Comparison of ENCODE assay signal across 14 cellular contexts in the genomic region with DNA sequence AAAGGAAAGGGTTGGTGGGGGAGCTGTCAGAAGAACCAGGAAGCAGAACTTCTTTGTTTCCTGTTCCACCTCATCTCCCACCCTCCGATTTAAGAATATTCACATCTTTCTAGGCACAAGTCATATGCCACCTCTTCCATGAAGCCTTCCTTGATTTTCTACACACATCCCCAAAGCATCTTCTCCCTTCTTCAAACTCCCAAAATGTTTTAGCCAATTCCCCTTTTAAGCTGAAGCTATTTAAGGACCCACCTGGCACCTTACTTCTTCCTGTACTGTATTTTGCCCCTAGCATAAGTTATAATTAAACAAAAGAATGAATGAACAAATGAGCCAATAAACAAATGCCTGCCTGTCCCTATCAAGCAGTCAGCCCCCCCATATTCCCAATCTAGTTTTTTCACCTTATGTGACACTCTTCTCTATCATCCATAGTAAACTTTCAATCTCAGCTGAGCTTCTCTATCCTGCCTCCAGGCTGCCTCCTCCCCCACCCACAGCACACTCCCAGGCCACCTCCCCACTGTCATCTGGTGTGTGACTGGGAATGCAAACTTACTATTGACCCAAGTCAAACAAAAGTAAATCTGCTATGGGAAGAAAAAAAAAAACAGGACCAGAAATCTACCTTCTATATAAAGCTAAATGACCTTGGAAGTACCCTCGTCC. TPM values are rescaled to one million over a fixed set of nuclear protein-coding genes. Genes with fewer than 3 reads are reported as not detected.
DNase-seq lines count a peak whose midpoint lies in the region; ATAC-seq, FAIRE-seq and TF ChIP-seq lines count a peak whose summit lies in the region.
"Had no signal": no experiment of that assay in that cellular context is flagged by ENCODE, and none has a peak within 500 bp of the region (broad histone marks: within the 10 kb centered on the region; RNA-seq: fewer than 3 reads in every experiment).

No MANE protein-coding gene starts in this region.

- peaks cover 7% of the 10 kb centered on the region for H3F3A ChIP-seq in GM23338 (replicated peaks; ENCODE audit: low read depth)

- peaks cover 23% of the 10 kb centered on the region for H4K20me1 ChIP-seq in GM23338 (replicated peaks; ENCODE audit: insufficient read depth)
- H4K20me1 ChIP-seq in K562 (replicated peaks; ENCODE audit: control insufficient read depth, insufficient read depth, low read length): peaks cover 12% of the 10 kb centered on the region

- H3K4me1 Mint-ChIP-seq in GM23338: peaks cover 42% of the 10 kb centered on the region
- peaks cover 33% of the 10 kb centered on the region for H3K4me1 Mint-ChIP-seq in stimulated activated memory B cell treated with anti-CD40 and anti-IgM and Interleukin-4, amounts not matched to agents 10 μg/mL and 1 μg/mL and 100 μg/mL, for 72 hours

- WGBS in K562 (ENCODE audit: insufficient coverage, low coverage, missing lambda C conversion rate): 86% methylated on average over 2 of the region's 2 CpGs

- no peak overlapping the region for H3K4me2 ChIP-seq in GM23338
- no peak overlapping the region for H3K4me2 ChIP-seq in K562 (ENCODE audit: insufficient read depth, low read length)
- H3K4me2 ChIP-seq: KMS-11 had no signal

- H3K27me3 ChIP-seq in GM23338 (ENCODE audit: insufficient read depth) (no peaks in the 10 kb centered on the region), K562 (ENCODE audit: control insufficient read depth in 2 of 2, insufficient read depth in 2 of 2, low read length in 2 of 2) (no peaks in the 10 kb centered on the region), skeletal muscle tissue (ENCODE audit: control insufficient read depth in 3 of 3, insufficient read depth in 3 of 3, low read length in 3 of 3) (no peaks in the 10 kb centered on the region)

- no TSS peak for BruUV-seq in K562 (replicated peaks; lab: Mats Ljungman, UMichigan)

- TF ChIP-seq RAD21 in K562 (CRISPR knock-in tag; conservative IDR thresholded peaks at IDR 0.05 in 1 of 2, IDR thresholded peaks at IDR 0.05 in 1 of 2): no peak

- peaks cover 27% of the 10 kb centered on the region for H3K36me3 ChIP-seq in GM23338 (ENCODE audit: insufficient read depth)
- H3K36me3 ChIP-seq in K562 (ENCODE audit: control insufficient read depth, insufficient read depth, low read length): peaks cover 56% of the 10 kb centered on the region
- peaks cover 21 to 23% (median 23%) of the 10 kb centered on the region in 3 donors for H3K36me3 ChIP-seq in skeletal muscle tissue (ENCODE audit: control insufficient read depth in 3 of 3, insufficient read depth in 3 of 3, low read length in 3 of 3)

- no peak for FAIRE-seq in K562 (lab: Jason Lieb, UNC)

- TF ChIP-seq EP300 in K562 (IDR thresholded peaks at IDR 0.05; ENCODE audit: low read length): no peak

- no peak overlapping the region for H3K27ac Mint-ChIP-seq in GM23338
- no peak overlapping the region for H3K27ac Mint-ChIP-seq in stimulated activated memory B cell treated with anti-CD40 and anti-IgM and Interleukin-4, amounts not matched to agents 10 μg/mL and 1 μg/mL and 100 μg/mL, for 72 hours

- H3K4me3 Mint-ChIP-seq in GM23338: no peak overlapping the region
- H3K4me3 Mint-ChIP-seq in stimulated activated memory B cell treated with anti-CD40 and anti-IgM and Interleukin-4, amounts not matched to agents 10 μg/mL and 1 μg/mL and 100 μg/mL, for 72 hours: no peak overlapping the region

- peaks cover 7% of the 10 kb centered on the region for H3K9me1 ChIP-seq in K562 (ENCODE audit: control insufficient read depth, insufficient read depth, low read length)

- H3K4me3 ChIP-seq in GM23338 (no peak overlapping the region), K562 (no peak overlapping the region), skeletal muscle tissue (ENCODE audit: low read length in 3 of 3) (peak overlapping the region in 2 of 3 donors; percentile 29 to 67)

- peaks cover 41% of the 10 kb centered on the region for H3K36me3 Mint-ChIP-seq in GM23338 (ENCODE audit: low read depth)
- H3K36me3 Mint-ChIP-seq in stimulated activated memory B cell treated with anti-CD40 and anti-IgM and Interleukin-4, amounts not matched to agents 10 μg/mL and 1 μg/mL and 100 μg/mL, for 72 hours: peaks cover 14% of the 10 kb centered on the region

- peaks cover 13% of the 10 kb centered on the region for H3K27me3 Mint-ChIP-seq in GM23338 (ENCODE audit: insufficient read depth, low read depth, poor library complexity)
- H3K27me3 Mint-ChIP-seq in stimulated activated memory B cell treated with anti-CD40 and anti-IgM and Interleukin-4, amounts not matched to agents 10 μg/mL and 1 μg/mL and 100 μg/mL, for 72 hours: no peaks in the 10 kb centered on the region

- intact Hi-C loops in K562 (cut with micrococcal nuclease): no loop called here

- peaks cover 32% of the 10 kb centered on the region for H3K4me1 ChIP-seq in GM23338 (ENCODE audit: insufficient read depth)
- peaks cover 45 to 58% of the 10 kb centered on the region in 2 experiments for H3K4me1 ChIP-seq in K562 (replicated peaks in 1 of 2; ENCODE audit: control insufficient read depth in 2 of 2, insufficient read depth in 2 of 2, low read length in 2 of 2)
- H3K4me1 ChIP-seq in skeletal muscle tissue (ENCODE audit: control insufficient read depth in 3 of 3, insufficient read depth in 3 of 3, low read length in 3 of 3): peaks cover 65 to 78% (median 65%) of the 10 kb centered on the region in 3 donors

- H3K9ac ChIP-seq in K562 (ENCODE audit: insufficient read depth in 1 of 2, low read depth in 2 of 2, low read length in 2 of 2) (0 out of 4 replicates have a peak overlapping the region, but pooled peaks of 1 of the 2 experiments have one; percentile 43), skeletal muscle tissue (ENCODE audit: low read depth in 1 of 3, low read length in 3 of 3) (peak overlapping the region in 2 of 3 donors; percentile 82 to 84)
- H3K9ac ChIP-seq: KMS-11 had no signal

- H3K79me2 ChIP-seq in GM23338 (replicated peaks; ENCODE audit: insufficient read depth) (peaks cover 63% of the 10 kb centered on the region), K562 (ENCODE audit: control insufficient read depth, insufficient read depth, low read length) (peaks cover 39% of the 10 kb centered on the region)

- H2AFZ ChIP-seq in GM23338 (no peak overlapping the region), K562 (ENCODE audit: low read depth, low read length) (no peak overlapping the region)

- DNase-seq in GM23338 (ENCODE audit: low spot score) (no peak), K562 (ENCODE audit: extremely low read depth in 1 of 4, low spot score in 3 of 4) (no peak), left kidney (ENCODE audit: low read depth, low spot score) (peak; percentile 23), SIG-M5 (lab: John Stamatoyannopoulos, UW) (no peak)
- no peak for DNase-seq in stimulated activated naive CD4-positive, alpha-beta T cell (lab: John Stamatoyannopoulos, UW)
- DNase-seq: activated CD8-positive, alpha-beta memory T cell treated with anti-CD3 and anti-CD28 coated beads, Interleukin-2, amount 50 U/mL, for 4 hours; DMS 273 treated with DMSO at 0.1 percent for 48 hours; NCI-H774 had no signal

- H3K9me3 ChIP-seq in K562 (replicated peaks; ENCODE audit: control insufficient read depth, insufficient read depth, low read depth, low read length) (no peaks in the 10 kb centered on the region), skeletal muscle tissue (ENCODE audit: control insufficient read depth in 3 of 3, low read length in 3 of 3) (no peaks in the 10 kb centered on the region)

- no peaks in the 10 kb centered on the region for H3K9me2 ChIP-seq in GM23338 (ENCODE audit: insufficient read depth)

- CTCF ChIA-PET in K562 (lab: Yijun Ruan, JAX; ENCODE audit: low intra/inter-chr PET ratio): interaction anchor here (0.6 kb wide), 1 partner anchor 19 kb away, joined by 3 read pairs; no protein-coding TSS in a partner anchor

- H3K27ac ChIP-seq in GM23338 (ENCODE audit: low read depth) (0 out of 2 replicates have a peak overlapping the region, but pooled peaks have one; percentile 10), K562 (ENCODE audit: extremely low read depth, low read depth, low read length) (peak overlapping the region; percentile 49; the same call in 1 of the 3 replicates), skeletal muscle tissue (ENCODE audit: low read depth, low read length) (peak overlapping the region; percentile 95)
- H3K27ac ChIP-seq: KMS-11 had no signal

- no peak for TF ChIP-seq CTCF in GM23338 (conservative IDR thresholded peaks at IDR 0.05; ENCODE audit: low read depth in 2 of 2)
- TF ChIP-seq CTCF in K562 (IDR thresholded peaks at IDR 0.05 in 2 of 3, conservative IDR thresholded peaks at IDR 0.05 in 1 of 3; ENCODE audit: insufficient read depth in 2 of 3, low read depth in 1 of 3, low read length in 3 of 3): no peak

- no peak for TF ChIP-seq POLR2A in K562 (conservative IDR thresholded peaks at IDR 0.05)

- H3K9me3 Mint-ChIP-seq in GM23338: peaks cover 3% of the 10 kb centered on the region; the same call in 1 of the 3 replicates
- no peaks in the 10 kb centered on the region for H3K9me3 Mint-ChIP-seq in stimulated activated memory B cell treated with anti-CD40 and anti-IgM and Interleukin-4, amounts not matched to agents 10 μg/mL and 1 μg/mL and 100 μg/mL, for 72 hours

- in situ Hi-C loops in K562 (cut with MboI): no loop called here

- POLR2A ChIA-PET in K562 (lab: Yijun Ruan, JAX): interaction anchor here (0.6 to 6.3 kb wide), 2 partner anchors 8 to 499 kb away, joined by 3 to 68 read pairs; no protein-coding TSS in a partner anchor

- ATAC-seq in GM23338 (no peak), K562 (no peak), HG03354 (IDR thresholded peaks at IDR 0.05; ENCODE audit: poor library complexity, severe bottlenecking, unreplicated experiment) (no peak)
- ATAC-seq in stimulated activated memory B cell treated with anti-CD40 and anti-IgM and Interleukin-4, amounts not matched to agents 10 μg/mL and 1 μg/mL and 100 μg/mL, for 72 hours: no peak

RNA-seq across cellular contexts. Expression of a gene that starts 3.9 kb away (rescaled TPM):
- 61.0 and 72.2 TPM in 2 replicates for total RNA-seq in GM23338 (2014; rRNA removed; shearing (Covaris generic))
- polyA plus RNA-seq in GM23338 (2016; fragmentation: Nextera tagmentation; extraction: Ambion mirVana) (64.2 and 72.9 TPM in 2 replicates), K562 (2011; rRNA removed) (7.3 and 14.1 TPM in 2 replicates), K562 (2014; fragmentation: Illumina TruSeq; extraction: Trizol) (29.9 and 31.4 TPM in 2 replicates), K562 (2014; fragmentation: Nextera tagmentation; extraction: Ambion mirVana) (1 to 10 TPM; 1.1 to 1.2 TPM), K562 (2014; rRNA removed) (19.5 and 23.8 TPM in 2 replicates)
- 28.6 and 47.8 TPM in 2 replicates for total RNA-seq in K562 (2011; cell fraction: chromatin; rRNA removed; ENCODE audit: low replicate concordance)
- 20.5 and 22.4 TPM in 2 replicates for total RNA-seq in K562 (2011; cell fraction: nucleolus; rRNA removed)
- total RNA-seq in K562 (2011; cell fraction: nucleoplasm; rRNA removed): 30.6 and 31.7 TPM in 2 replicates
- total RNA-seq in K562 (2014; rRNA removed) (16.2 and 20.2 TPM in 2 replicates), K562 (2014; rRNA removed; fragmentation: Illumina TruSeq; extraction: Trizol) (10.9 and 11.2 TPM in 2 replicates), K562 (2015; rRNA removed; fragmentation: Illumina TruSeq; extraction: Trizol) (8.0 and 10.3 TPM in 2 replicates), K562 (2021) (35.0 and 47.2 TPM in 2 replicates), skeletal muscle tissue (65.2 TPM)
- 11.4 and 12.5 TPM in 2 replicates for polyA plus RNA-seq in K562 (2011; cell fraction: cytosol; rRNA removed)
- polyA plus RNA-seq in K562 (2011; cell fraction: nucleus; rRNA removed): 34.2 and 50.1 TPM in 2 replicates
- 17.5 and 28.9 TPM in 2 replicates for polyA plus RNA-seq in K562 (2012)
- polyA minus RNA-seq in K562 (2011; rRNA and poly(A)+ RNA removed): 13.6 and 14.5 TPM in 2 replicates
- 13.8 and 18.3 TPM in 2 replicates for polyA minus RNA-seq in K562 (2011; cell fraction: cytosol; rRNA and poly(A)+ RNA removed)
- 8.2 and 11.6 TPM in 2 replicates for polyA minus RNA-seq in K562 (2011; cell fraction: nucleus; rRNA and poly(A)+ RNA removed)

RNA-seq across cellular contexts. Expression of a gene that starts 14.8 kb away (rescaled TPM):
- 210 and 216 TPM in 2 replicates for total RNA-seq in GM23338 (2014; rRNA removed; shearing (Covaris generic))
- polyA plus RNA-seq in GM23338 (2016; fragmentation: Nextera tagmentation; extraction: Ambion mirVana) (205 and 225 TPM in 2 replicates), K562 (2011; rRNA removed) (232 and 251 TPM in 2 replicates), K562 (2014; fragmentation: Illumina TruSeq; extraction: Trizol) (314 and 416 TPM in 2 replicates), K562 (2014; fragmentation: Nextera tagmentation; extraction: Ambion mirVana) (10 to 100 TPM; 91.1 to 96.0 TPM), K562 (2014; rRNA removed) (224 and 238 TPM in 2 replicates)
- total RNA-seq in K562 (2011; cell fraction: chromatin; rRNA removed; ENCODE audit: low replicate concordance): 63.0 and 84.0 TPM in 2 replicates
- total RNA-seq in K562 (2011; cell fraction: nucleolus; rRNA removed): 50.7 and 51.9 TPM in 2 replicates
- 52.0 and 58.5 TPM in 2 replicates for total RNA-seq in K562 (2011; cell fraction: nucleoplasm; rRNA removed)
- total RNA-seq in K562 (2014; rRNA removed) (257 and 316 TPM in 2 replicates), K562 (2014; rRNA removed; fragmentation: Illumina TruSeq; extraction: Trizol) (216 and 243 TPM in 2 replicates), K562 (2015; rRNA removed; fragmentation: Illumina TruSeq; extraction: Trizol) (259 and 269 TPM in 2 replicates), K562 (2021) (224 and 245 TPM in 2 replicates), skeletal muscle tissue (38.6 TPM)
- polyA plus RNA-seq in K562 (2011; cell fraction: cytosol; rRNA removed): 291 and 330 TPM in 2 replicates
- 122 and 133 TPM in 2 replicates for polyA plus RNA-seq in K562 (2011; cell fraction: nucleus; rRNA removed)
- 172 and 211 TPM in 2 replicates for polyA plus RNA-seq in K562 (2012)
- polyA minus RNA-seq in K562 (2011; rRNA and poly(A)+ RNA removed): 224 and 271 TPM in 2 replicates
- 164 and 173 TPM in 2 replicates for polyA minus RNA-seq in K562 (2011; cell fraction: cytosol; rRNA and poly(A)+ RNA removed)
- polyA minus RNA-seq in K562 (2011; cell fraction: nucleus; rRNA and poly(A)+ RNA removed): 25.0 and 46.5 TPM in 2 replicates

RNA-seq across cellular contexts. Expression of a gene that starts 17.3 kb away (rescaled TPM):
- total RNA-seq in GM23338 (2014; rRNA removed; shearing (Covaris generic)): 0.35 TPM in 1 of 2 replicates, not detected in the other
- 0.15 and 0.23 TPM in 2 replicates for polyA plus RNA-seq in GM23338 (2016; fragmentation: Nextera tagmentation; extraction: Ambion mirVana)
- total RNA-seq in K562 (2011; cell fraction: chromatin; rRNA removed; ENCODE audit: low replicate concordance): not detected in 2 replicates
- total RNA-seq in K562 (2011; cell fraction: nucleolus; rRNA removed): not detected in 2 replicates
- total RNA-seq in K562 (2011; cell fraction: nucleoplasm; rRNA removed): not detected in 2 replicates
- not detected in 2 replicates for total RNA-seq in K562 (2014; rRNA removed)
- not detected in 2 replicates for total RNA-seq in K562 (2014; rRNA removed; fragmentation: Illumina TruSeq; extraction: Trizol)
- total RNA-seq in K562 (2015; rRNA removed; fragmentation: Illumina TruSeq; extraction: Trizol): not detected in 2 replicates
- total RNA-seq in K562 (2021): not detected in 2 replicates
- polyA plus RNA-seq in K562 (2011; rRNA removed): not detected in 2 replicates
- 0.07 TPM in 1 of 2 replicates, not detected in the other for polyA plus RNA-seq in K562 (2011; cell fraction: cytosol; rRNA removed)
- polyA plus RNA-seq in K562 (2011; cell fraction: nucleus; rRNA removed): not detected in 2 replicates
- not detected in 2 replicates for polyA plus RNA-seq in K562 (2012)
- polyA plus RNA-seq in K562 (2014; fragmentation: Illumina TruSeq; extraction: Trizol): not detected in 2 replicates
- not detected for polyA plus RNA-seq in K562 (2014; fragmentation: Nextera tagmentation; extraction: Ambion mirVana)
- not detected in 2 replicates for polyA plus RNA-seq in K562 (2014; rRNA removed)
- polyA minus RNA-seq in K562 (2011; rRNA and poly(A)+ RNA removed): not detected in 2 replicates
- polyA minus RNA-seq in K562 (2011; cell fraction: cytosol; rRNA and poly(A)+ RNA removed): not detected in 2 replicates
- polyA minus RNA-seq in K562 (2011; cell fraction: nucleus; rRNA and poly(A)+ RNA removed): not detected in 2 replicates
- 1.6 TPM for total RNA-seq in skeletal muscle tissue
- total RNA-seq: pulmonary artery endothelial cell; T-helper 2 cell treated with Interferon-gamma antibody and Interleukin-4, amounts not matched to agents 100 ng/mL and 5 ng/mL, for 36 hours had no signal

Comparison
In these comparisons a context has a peak if more than half of its experiments do, and no peak if none do; other contexts are left out.
1. H3K27ac ChIP-seq: peak in every context shown above with its lines; median percentile 95 in skeletal muscle tissue; 49 in K562; 10 in GM23338.
2. H3K4me3 ChIP-seq: peak in skeletal muscle tissue (2 of 3); none in GM23338 (single experiment) and K562 (single experiment).